Comparison of ENCODE assay signal across 1 cellular context in genomic region chr10:72354356-72355213, GRCh38.
A peak's percentile ranks its signal among the peaks of the same experiment; 100 is the strongest.
TF ChIP-seq lines count a peak whose summit lies in the region.

TSS of gene DNAJB12 (minus strand) at chr10:72354919. CDS start at chr10:72354897, 22 bp downstream.

TF ChIP-seq in K562, 482 proteins besides CTCF, POLR2A, EP300 and RAD21 (continued from another document and continues in another):
- TF ChIP-seq MGA (IDR thresholded peaks at IDR 0.05) (peak; percentile 77), RBFOX2 (IDR thresholded peaks at IDR 0.05; ENCODE audit: low read depth, low read length) (peak; percentile 99), ZNF644 (tag; IDR thresholded peaks at IDR 0.05; ENCODE audit: low read depth) (peak; percentile 84; the same call in 1 of the 2 replicates), COPS2 (conservative IDR thresholded peaks at IDR 0.05) (no peak), ZBTB12 (CRISPR knock-in tag; IDR thresholded peaks at IDR 0.05) (peak; percentile 99), TCF7 (IDR thresholded peaks at IDR 0.05; ENCODE audit: borderline replicate concordance) (peak; percentile 8; the same call in 1 of the 2 replicates), CEBPZ (IDR thresholded peaks at IDR 0.05; ENCODE audit: borderline replicate concordance, low read depth, low read length) (no peak), MAFG (tag; conservative IDR thresholded peaks at IDR 0.05) (no peak), ZNF146 (CRISPR knock-in tag; IDR thresholded peaks at IDR 0.05; ENCODE audit: unreplicated experiment) (no peak), YBX1 (IDR thresholded peaks at IDR 0.05) (no peak), PHF21A (IDR thresholded peaks at IDR 0.05; ENCODE audit: borderline replicate concordance, low read depth) (peak; percentile 71; the same call in 1 of the 2 replicates), SAP30 (IDR thresholded peaks at IDR 0.05; ENCODE audit: borderline replicate concordance, insufficient read depth, low read depth, low read length, poor library complexity, severe bottlenecking) (peak; percentile 65), NFYB (IDR thresholded peaks at IDR 0.05; ENCODE audit: extremely low read depth, insufficient read length) (no peak), SMARCA4 (IDR thresholded peaks at IDR 0.05) (no peak), ZNF764 (CRISPR knock-in tag; IDR thresholded peaks at IDR 0.05; ENCODE audit: low read depth) (no peak), BRD9 (IDR thresholded peaks at IDR 0.05; ENCODE audit: low read depth, partially characterized antibody) (peak; percentile 92), PURB (CRISPR knock-in tag; IDR thresholded peaks at IDR 0.05; ENCODE audit: low read depth) (no peak), SAFB (IDR thresholded peaks at IDR 0.05; ENCODE audit: borderline replicate concordance, low read depth, low read length) (no peak), MAFK (IDR thresholded peaks at IDR 0.05; ENCODE audit: low read length) (peak; percentile 94), CHD7 (IDR thresholded peaks at IDR 0.05; ENCODE audit: low read depth, low read length) (peak; percentile 100), NUFIP1 (IDR thresholded peaks at IDR 0.05; ENCODE audit: partially characterized antibody) (peak; percentile 57), GATAD2A (IDR thresholded peaks at IDR 0.05) (peak; percentile 93), E2F4 (CRISPR knock-in tag; IDR thresholded peaks at IDR 0.05; ENCODE audit: low read depth) (no peak)
